Comparison of ENCODE assay signal across 17 cellular contexts in the genomic region with DNA sequence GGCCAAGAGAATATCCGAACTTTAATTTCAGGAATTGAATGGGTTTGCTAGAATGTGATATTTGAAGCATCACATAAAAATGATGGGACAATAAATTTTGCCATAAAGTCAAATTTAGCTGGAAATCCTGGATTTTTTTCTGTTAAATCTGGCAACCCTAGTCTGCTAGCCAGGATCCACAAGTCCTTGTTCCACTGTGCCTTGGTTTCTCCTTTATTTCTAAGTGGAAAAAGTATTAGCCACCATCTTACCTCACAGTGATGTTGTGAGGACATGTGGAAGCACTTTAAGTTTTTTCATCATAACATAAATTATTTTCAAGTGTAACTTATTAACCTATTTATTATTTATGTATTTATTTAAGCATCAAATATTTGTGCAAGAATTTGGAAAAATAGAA. TPM values are rescaled to one million over a fixed set of nuclear protein-coding genes. Genes with fewer than 3 reads are reported as not detected.
DNase-seq lines count a peak whose midpoint lies in the region; ATAC-seq and TF ChIP-seq lines count a peak whose summit lies in the region.
"Had no signal": no experiment of that assay in that cellular context is flagged by ENCODE, and none has a peak within 500 bp of the region (broad histone marks: within the 10 kb centered on the region; RNA-seq: fewer than 3 reads in every experiment).

No MANE protein-coding gene starts in this region.

- WGBS in mammary epithelial cell (ENCODE audit: low coverage, missing lambda C conversion rate): 89% methylated on average over 1 of the region's 1 CpG

- H4K20me1 ChIP-seq in mammary epithelial cell (ENCODE audit: insufficient read depth, low read length): no peaks in the 10 kb centered on the region
- no peaks in the 10 kb centered on the region; the same call in 1 of the 2 replicates for H4K20me1 ChIP-seq in PC-3 (ENCODE audit: low read length)

- DNase-seq in mammary epithelial cell: peak; percentile 46
- DNase-seq in MCF 10A (ENCODE audit: unreplicated experiment): no peak
- peak; percentile 9 for DNase-seq in PC-3
- DNase-seq in kidney tubule cell (ENCODE audit: low spot score): peak; percentile 52
- no peak for DNase-seq in activated CD8-positive, alpha-beta memory T cell treated with anti-CD3 and anti-CD28 coated beads for 24 hours
- DNase-seq in KBM-7: no peak
- no peak for DNase-seq in HPDE6-E6E7 (ENCODE audit: extremely low spot score)
- DNase-seq in 8988T: no peak
- DNase-seq: ACHN; CD4-positive, alpha-beta memory T cell; DMS153; DMS79; H9 had no signal

- no peak for TF ChIP-seq CTCF in mammary epithelial cell (conservative IDR thresholded peaks at IDR 0.05 in 1 of 2, IDR thresholded peaks at IDR 0.05 in 1 of 2; ENCODE audit: extremely low read depth in 1 of 2, insufficient read depth in 1 of 2, low read depth in 1 of 2, low read length in 2 of 2)
- no peak for TF ChIP-seq CTCF in MCF 10A (IDR thresholded peaks at IDR 0.05; ENCODE audit: unreplicated experiment)
- TF ChIP-seq CTCF in PC-3 (conservative IDR thresholded peaks at IDR 0.05; ENCODE audit: low read depth, low read length): no peak

- H3K4me1 Mint-ChIP-seq in MCF 10A (ENCODE audit: insufficient read depth, unreplicated experiment): peaks cover 18% of the 10 kb centered on the region
- H3K4me1 Mint-ChIP-seq: CD4-positive, alpha-beta memory T cell; H9 had no signal

- in situ Hi-C loops in mammary epithelial cell (cut with MboI; ENCODE audit: low sequenced_read_pairs in 2 of 2): loop anchor here in 1 of 2 donors (25.0 kb wide), 1 partner anchor 120 kb away; the partner anchor contains the start of genes CXCL1 and PF4V1
- in situ Hi-C loops in KBM-7 (cut with MboI; ENCODE audit: low pct_unique_long_range_greater_than_20kb, low sequenced_read_pairs): no loop called here

- CTCF ChIA-PET in mammary epithelial cell (lab: Charles Lee; ENCODE audit: low non-redundant PET): no interaction called here
- CTCF ChIA-PET in MCF 10A (lab: Yijun Ruan, JAX): no interaction called here
- CTCF ChIA-PET in PC-3 (lab: Charles Lee): no interaction called here

- H3K27me3 Mint-ChIP-seq in MCF 10A (ENCODE audit: insufficient read depth, unreplicated experiment): no peaks in the 10 kb centered on the region

- no TSS peak for BruUV-seq in mammary epithelial cell (replicated peaks; lab: Mats Ljungman, UMichigan)
- no TSS peak for BruUV-seq in MCF 10A (replicated peaks; lab: Mats Ljungman, UMichigan)
- no TSS peak for BruUV-seq in PC-3 (replicated peaks; lab: Mats Ljungman, UMichigan)

- H3K4me3 Mint-ChIP-seq in MCF 10A (ENCODE audit: unreplicated experiment): no peak overlapping the region
- H3K4me3 Mint-ChIP-seq: CD4-positive, alpha-beta memory T cell; H9 had no signal

- H3K4me3 ChIP-seq in mammary epithelial cell (replicated peaks in 1 of 3; ENCODE audit: insufficient read depth in 1 of 3, low read depth in 2 of 3, low read length in 3 of 3): no peak overlapping the region
- H3K4me3 ChIP-seq in PC-3 (ENCODE audit: low read length): peak overlapping the region; percentile 65
- H3K4me3 ChIP-seq: GM12878 had no signal

- peaks cover 19% of the 10 kb centered on the region for H3K4me1 ChIP-seq in mammary epithelial cell (ENCODE audit: insufficient read depth, low read length)
- H3K4me1 ChIP-seq in PC-3 (ENCODE audit: insufficient read depth, low read length): peaks cover 29% of the 10 kb centered on the region

- H3K27ac Mint-ChIP-seq in MCF 10A (ENCODE audit: low read depth, unreplicated experiment): no peak overlapping the region
- H3K27ac Mint-ChIP-seq: CD4-positive, alpha-beta memory T cell; H9 had no signal

- H3K9me2 ChIP-seq in PC-3 (replicated peaks; ENCODE audit: low read length): no peaks in the 10 kb centered on the region

- peaks cover 13% of the 10 kb centered on the region for H3K9me3 Mint-ChIP-seq in MCF 10A (ENCODE audit: unreplicated experiment)

- H3K36me3 ChIP-seq in mammary epithelial cell (ENCODE audit: insufficient read depth, low read length) (peaks cover 2% of the 10 kb centered on the region), PC-3 (ENCODE audit: low read depth, low read length) (peaks cover 13% of the 10 kb centered on the region; the same call in 1 of the 2 replicates)

- H2AFZ ChIP-seq in mammary epithelial cell (ENCODE audit: low read depth, low read length) (no peak overlapping the region), PC-3 (ENCODE audit: low read length) (no peak overlapping the region)

- H3K27ac ChIP-seq in mammary epithelial cell (ENCODE audit: insufficient read depth, low read depth, low read length) (no peak overlapping the region), PC-3 (ENCODE audit: low read length) (peak overlapping the region; percentile 93; the same call in 1 of the 2 replicates)
- H3K27ac ChIP-seq: C4-2B had no signal

- intact Hi-C loops in mammary epithelial cell (cut with micrococcal nuclease): no loop called here
- intact Hi-C loops in MCF 10A (cut with micrococcal nuclease): no loop called here
- intact Hi-C loops in PC-3 (cut with micrococcal nuclease): loop anchor here (5.0 kb wide), 1 partner anchor 45 kb away; no protein-coding TSS in a partner anchor

- H3K27me3 ChIP-seq in mammary epithelial cell (ENCODE audit: insufficient read depth, low read length) (no peaks in the 10 kb centered on the region), PC-3 (ENCODE audit: low read length) (no peaks in the 10 kb centered on the region)

- H3K9ac ChIP-seq in mammary epithelial cell (ENCODE audit: insufficient read depth, low read length) (no peak overlapping the region), PC-3 (ENCODE audit: low read length) (peak overlapping the region; percentile 69; the same call in 1 of the 2 replicates)

- H3K79me2 ChIP-seq in mammary epithelial cell (ENCODE audit: insufficient read depth, low read length) (no peaks in the 10 kb centered on the region), PC-3 (ENCODE audit: low read length) (peaks cover 21% of the 10 kb centered on the region)

- ATAC-seq in PC-3: no peak
- ATAC-seq: GM12878 had no signal

- no peak overlapping the region for H3K4me2 ChIP-seq in mammary epithelial cell (ENCODE audit: insufficient read depth, low read depth, low read length)
- H3K4me2 ChIP-seq in PC-3 (ENCODE audit: low read length): peak overlapping the region; percentile 81

- H3K36me3 Mint-ChIP-seq in MCF 10A (ENCODE audit: insufficient read depth, unreplicated experiment): peaks cover 20% of the 10 kb centered on the region
- H3K36me3 Mint-ChIP-seq: CD4-positive, alpha-beta memory T cell had no signal

- H3K9me3 ChIP-seq in mammary epithelial cell (replicated peaks; ENCODE audit: insufficient read depth, low read length) (no peaks in the 10 kb centered on the region), PC-3 (ENCODE audit: low read length) (no peaks in the 10 kb centered on the region)

- POLR2A ChIA-PET in MCF 10A (lab: Yijun Ruan, JAX): interaction anchor here (0.6 to 1.2 kb wide), 2 partner anchors 8 to 124 kb away, joined by 3 read pairs; no protein-coding TSS in a partner anchor
- POLR2A ChIA-PET in PC-3 (lab: Charles Lee; ENCODE audit: unreplicated experiment): no interaction called here

- H3F3A ChIP-seq in PC-3 (ENCODE audit: low read length, unreplicated experiment): peaks cover 36% of the 10 kb centered on the region

- dilution Hi-C loops in mammary epithelial cell (cut with HindIII; ENCODE audit: low sequenced_read_pairs): no loop called here

RNA-seq across cellular contexts. Expression of gene CXCL8, which starts 2.4 kb away (rescaled TPM):
- total RNA-seq in mammary epithelial cell (10 to 100 TPM in 1 of 2 donors, 1 to 10 TPM in 1; 1.0 to 14.0 TPM), MCF 10A (2022) (17.0 and 36.2 TPM in 2 replicates), PC-3 (2014; rRNA removed) (360 and 477 TPM in 2 replicates)
- polyA plus RNA-seq in mammary epithelial cell: 5.3 TPM
- 12.8 TPM for polyA minus RNA-seq in mammary epithelial cell
- total RNA-seq: G401, H1, H9 had no signal
- polyA plus RNA-seq: H1 had no signal

Comparison
In these comparisons a context has a peak if more than half of its experiments do, and no peak if none do; other contexts are left out.
1. DNase-seq: peak in mammary epithelial cell (single experiment), PC-3 (single experiment) and kidney tubule cell (single experiment); none in MCF 10A (single experiment), activated CD8-positive, alpha-beta memory T cell treated with anti-CD3 and anti-CD28 coated beads for 24 hours (single experiment), KBM-7 (single experiment), HPDE6-E6E7 (single experiment) and 8988T (single experiment).